In the genomic region with DNA sequence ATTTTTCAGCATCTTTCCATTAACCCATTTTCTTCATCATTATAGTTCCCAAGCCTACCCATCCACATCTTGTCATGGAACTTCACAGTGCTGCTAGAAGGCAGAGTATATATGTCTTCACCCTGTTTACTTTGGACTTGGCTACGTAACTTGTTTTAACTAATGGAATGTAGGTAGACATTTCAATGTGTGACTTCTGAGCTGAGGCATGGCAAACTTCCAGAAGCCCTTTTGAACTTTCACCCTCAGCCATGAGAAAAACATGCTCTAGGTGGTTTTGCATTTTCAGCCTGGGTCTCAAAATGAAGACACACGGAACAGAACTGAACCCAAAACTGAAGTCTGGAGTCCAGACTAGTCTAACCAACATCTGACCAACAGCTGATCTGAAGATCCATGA, we compare ENCODE assay signal across 1 cellular context.
TF ChIP-seq lines count a peak whose summit lies in the region.

No MANE protein-coding gene starts in this region.

TF ChIP-seq in HepG2, 621 proteins besides CTCF, POLR2A, EP300 and RAD21 (continues in another document):
- no peak for TF ChIP-seq ZNF891 (CRISPR knock-in tag; IDR thresholded peaks at IDR 0.05)
- TF ChIP-seq MIER3 (CRISPR knock-in tag; IDR thresholded peaks at IDR 0.05; ENCODE audit: borderline replicate concordance), result no peak
- TF ChIP-seq, protein P1, sequence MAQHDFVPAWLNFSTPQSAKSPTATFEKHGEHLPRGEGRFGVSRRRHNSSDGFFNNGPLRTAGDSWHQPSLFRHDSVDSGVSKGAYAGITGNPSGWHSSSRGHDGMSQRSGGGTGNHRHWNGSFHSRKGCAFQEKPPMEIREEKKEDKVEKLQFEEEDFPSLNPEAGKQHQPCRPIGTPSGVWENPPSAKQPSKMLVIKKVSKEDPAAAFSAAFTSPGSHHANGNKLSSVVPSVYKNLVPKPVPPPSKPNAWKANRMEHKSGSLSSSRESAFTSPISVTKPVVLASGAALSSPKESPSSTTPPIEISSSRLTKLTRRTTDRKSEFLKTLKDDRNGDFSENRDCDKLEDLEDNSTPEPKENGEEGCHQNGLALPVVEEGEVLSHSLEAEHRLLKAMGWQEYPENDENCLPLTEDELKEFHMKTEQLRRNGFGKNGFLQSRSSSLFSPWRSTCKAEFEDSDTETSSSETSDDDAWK (CRISPR knock-in tag; IDR thresholded peaks at IDR 0.05), result no peak
- no peak for TF ChIP-seq NFRKB (IDR thresholded peaks at IDR 0.05)
- TF ChIP-seq ZNF772 (CRISPR knock-in tag; IDR thresholded peaks at IDR 0.05), result peak; percentile 44; the same call in 1 of the 2 replicates
- TF ChIP-seq PLRG1 (conservative IDR thresholded peaks at IDR 0.05), result no peak
- TF ChIP-seq FOXK1 (CRISPR knock-in tag; IDR thresholded peaks at IDR 0.05; ENCODE audit: borderline replicate concordance, low read depth), result peak; percentile 63; the same call in 1 of the 2 replicates
- TF ChIP-seq ZFP36L2 (CRISPR knock-in tag; IDR thresholded peaks at IDR 0.05), result no peak
- TF ChIP-seq, protein P2, sequence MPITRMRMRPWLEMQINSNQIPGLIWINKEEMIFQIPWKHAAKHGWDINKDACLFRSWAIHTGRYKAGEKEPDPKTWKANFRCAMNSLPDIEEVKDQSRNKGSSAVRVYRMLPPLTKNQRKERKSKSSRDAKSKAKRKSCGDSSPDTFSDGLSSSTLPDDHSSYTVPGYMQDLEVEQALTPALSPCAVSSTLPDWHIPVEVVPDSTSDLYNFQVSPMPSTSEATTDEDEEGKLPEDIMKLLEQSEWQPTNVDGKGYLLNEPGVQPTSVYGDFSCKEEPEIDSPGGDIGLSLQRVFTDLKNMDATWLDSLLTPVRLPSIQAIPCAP (CRISPR knock-in tag; IDR thresholded peaks at IDR 0.05; ENCODE audit: low read depth), result no peak
- TF ChIP-seq ZNF557 (CRISPR knock-in tag; IDR thresholded peaks at IDR 0.05), result no peak
- TF ChIP-seq JARID2 (CRISPR knock-in tag; IDR thresholded peaks at IDR 0.05; ENCODE audit: insufficient replicate concordance), result no peak
- TF ChIP-seq, protein P3, sequence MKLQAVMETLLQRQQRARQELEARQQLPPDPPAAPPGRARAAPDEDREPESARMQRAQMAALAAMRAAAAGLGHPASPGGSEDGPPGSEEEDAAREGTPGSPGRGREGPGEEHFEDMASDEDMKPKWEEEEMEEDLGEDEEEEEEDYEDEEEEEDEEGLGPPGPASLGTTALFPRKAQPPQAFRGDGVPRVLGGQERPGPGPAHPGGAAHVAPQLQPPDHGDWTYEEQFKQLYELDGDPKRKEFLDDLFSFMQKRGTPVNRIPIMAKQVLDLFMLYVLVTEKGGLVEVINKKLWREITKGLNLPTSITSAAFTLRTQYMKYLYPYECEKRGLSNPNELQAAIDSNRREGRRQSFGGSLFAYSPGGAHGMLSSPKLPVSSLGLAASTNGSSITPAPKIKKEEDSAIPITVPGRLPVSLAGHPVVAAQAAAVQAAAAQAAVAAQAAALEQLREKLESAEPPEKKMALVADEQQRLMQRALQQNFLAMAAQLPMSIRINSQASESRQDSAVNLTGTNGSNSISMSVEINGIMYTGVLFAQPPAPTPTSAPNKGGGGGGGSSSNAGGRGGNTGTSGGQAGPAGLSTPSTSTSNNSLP (IDR thresholded peaks at IDR 0.05; ENCODE audit: low read depth, low read length), result no peak
- no peak for TF ChIP-seq ZNF550 (CRISPR knock-in tag; IDR thresholded peaks at IDR 0.05; ENCODE audit: borderline replicate concordance)
- TF ChIP-seq ZBTB8A (CRISPR knock-in tag; IDR thresholded peaks at IDR 0.05; ENCODE audit: borderline replicate concordance, low read depth), result no peak
- TF ChIP-seq PHF5A (CRISPR knock-in tag; IDR thresholded peaks at IDR 0.05; ENCODE audit: low read depth, unreplicated experiment), result peak; percentile 33
- peak; percentile 58 for TF ChIP-seq RXRB (CRISPR knock-in tag; IDR thresholded peaks at IDR 0.05; ENCODE audit: borderline replicate concordance)
- TF ChIP-seq HHEX (CRISPR knock-in tag; IDR thresholded peaks at IDR 0.05), result no peak
- no peak for TF ChIP-seq EED (CRISPR knock-in tag; IDR thresholded peaks at IDR 0.05)
- TF ChIP-seq ZBTB38 (CRISPR knock-in tag; IDR thresholded peaks at IDR 0.05), result no peak
- TF ChIP-seq ZNF788 (CRISPR knock-in tag; IDR thresholded peaks at IDR 0.05; ENCODE audit: borderline replicate concordance), result no peak
- no peak for TF ChIP-seq ZNF530 (CRISPR knock-in tag; IDR thresholded peaks at IDR 0.05; ENCODE audit: low read depth)
- TF ChIP-seq DNMT3B (CRISPR knock-in tag; conservative IDR thresholded peaks at IDR 0.05), result peak; percentile 79; the same call in 1 of the 2 replicates
- TF ChIP-seq HNRNPL (IDR thresholded peaks at IDR 0.05; ENCODE audit: low read depth, low read length), result no peak
- TF ChIP-seq, protein P4, sequence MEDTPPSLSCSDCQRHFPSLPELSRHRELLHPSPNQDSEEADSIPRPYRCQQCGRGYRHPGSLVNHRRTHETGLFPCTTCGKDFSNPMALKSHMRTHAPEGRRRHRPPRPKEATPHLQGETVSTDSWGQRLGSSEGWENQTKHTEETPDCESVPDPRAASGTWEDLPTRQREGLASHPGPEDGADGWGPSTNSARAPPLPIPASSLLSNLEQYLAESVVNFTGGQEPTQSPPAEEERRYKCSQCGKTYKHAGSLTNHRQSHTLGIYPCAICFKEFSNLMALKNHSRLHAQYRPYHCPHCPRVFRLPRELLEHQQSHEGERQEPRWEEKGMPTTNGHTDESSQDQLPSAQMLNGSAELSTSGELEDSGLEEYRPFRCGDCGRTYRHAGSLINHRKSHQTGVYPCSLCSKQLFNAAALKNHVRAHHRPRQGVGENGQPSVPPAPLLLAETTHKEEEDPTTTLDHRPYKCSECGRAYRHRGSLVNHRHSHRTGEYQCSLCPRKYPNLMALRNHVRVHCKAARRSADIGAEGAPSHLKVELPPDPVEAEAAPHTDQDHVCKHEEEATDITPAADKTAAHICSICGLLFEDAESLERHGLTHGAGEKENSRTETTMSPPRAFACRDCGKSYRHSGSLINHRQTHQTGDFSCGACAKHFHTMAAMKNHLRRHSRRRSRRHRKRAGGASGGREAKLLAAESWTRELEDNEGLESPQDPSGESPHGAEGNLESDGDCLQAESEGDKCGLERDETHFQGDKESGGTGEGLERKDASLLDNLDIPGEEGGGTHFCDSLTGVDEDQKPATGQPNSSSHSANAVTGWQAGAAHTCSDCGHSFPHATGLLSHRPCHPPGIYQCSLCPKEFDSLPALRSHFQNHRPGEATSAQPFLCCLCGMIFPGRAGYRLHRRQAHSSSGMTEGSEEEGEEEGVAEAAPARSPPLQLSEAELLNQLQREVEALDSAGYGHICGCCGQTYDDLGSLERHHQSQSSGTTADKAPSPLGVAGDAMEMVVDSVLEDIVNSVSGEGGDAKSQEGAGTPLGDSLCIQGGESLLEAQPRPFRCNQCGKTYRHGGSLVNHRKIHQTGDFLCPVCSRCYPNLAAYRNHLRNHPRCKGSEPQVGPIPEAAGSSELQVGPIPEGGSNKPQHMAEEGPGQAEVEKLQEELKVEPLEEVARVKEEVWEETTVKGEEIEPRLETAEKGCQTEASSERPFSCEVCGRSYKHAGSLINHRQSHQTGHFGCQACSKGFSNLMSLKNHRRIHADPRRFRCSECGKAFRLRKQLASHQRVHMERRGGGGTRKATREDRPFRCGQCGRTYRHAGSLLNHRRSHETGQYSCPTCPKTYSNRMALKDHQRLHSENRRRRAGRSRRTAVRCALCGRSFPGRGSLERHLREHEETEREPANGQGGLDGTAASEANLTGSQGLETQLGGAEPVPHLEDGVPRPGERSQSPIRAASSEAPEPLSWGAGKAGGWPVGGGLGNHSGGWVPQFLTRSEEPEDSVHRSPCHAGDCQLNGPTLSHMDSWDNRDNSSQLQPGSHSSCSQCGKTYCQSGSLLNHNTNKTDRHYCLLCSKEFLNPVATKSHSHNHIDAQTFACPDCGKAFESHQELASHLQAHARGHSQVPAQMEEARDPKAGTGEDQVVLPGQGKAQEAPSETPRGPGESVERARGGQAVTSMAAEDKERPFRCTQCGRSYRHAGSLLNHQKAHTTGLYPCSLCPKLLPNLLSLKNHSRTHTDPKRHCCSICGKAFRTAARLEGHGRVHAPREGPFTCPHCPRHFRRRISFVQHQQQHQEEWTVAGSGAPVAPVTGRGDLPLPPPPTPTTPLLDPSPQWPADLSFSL (CRISPR knock-in tag; IDR thresholded peaks at IDR 0.05), result no peak
- no peak for TF ChIP-seq ESRRA (CRISPR knock-in tag; IDR thresholded peaks at IDR 0.05; ENCODE audit: low read depth)
- TF ChIP-seq NFE2L2 (IDR thresholded peaks at IDR 0.05; ENCODE audit: low read length), result no peak
- no peak for TF ChIP-seq FOSL1 (CRISPR knock-in tag; IDR thresholded peaks at IDR 0.05; ENCODE audit: borderline replicate concordance)
- TF ChIP-seq KDM4B (CRISPR knock-in tag; IDR thresholded peaks at IDR 0.05), result no peak
- TF ChIP-seq ZNF44 (CRISPR knock-in tag; IDR thresholded peaks at IDR 0.05), result no peak
- TF ChIP-seq, protein P5, sequence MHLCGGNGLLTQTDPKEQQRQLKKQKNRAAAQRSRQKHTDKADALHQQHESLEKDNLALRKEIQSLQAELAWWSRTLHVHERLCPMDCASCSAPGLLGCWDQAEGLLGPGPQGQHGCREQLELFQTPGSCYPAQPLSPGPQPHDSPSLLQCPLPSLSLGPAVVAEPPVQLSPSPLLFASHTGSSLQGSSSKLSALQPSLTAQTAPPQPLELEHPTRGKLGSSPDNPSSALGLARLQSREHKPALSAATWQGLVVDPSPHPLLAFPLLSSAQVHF (CRISPR knock-in tag; IDR thresholded peaks at IDR 0.05), result no peak
- TF ChIP-seq FOXC1 (CRISPR knock-in tag; IDR thresholded peaks at IDR 0.05; ENCODE audit: borderline replicate concordance), result no peak
- no peak for TF ChIP-seq ZNF674 (CRISPR knock-in tag; IDR thresholded peaks at IDR 0.05; ENCODE audit: low read depth)
- TF ChIP-seq, protein P6, sequence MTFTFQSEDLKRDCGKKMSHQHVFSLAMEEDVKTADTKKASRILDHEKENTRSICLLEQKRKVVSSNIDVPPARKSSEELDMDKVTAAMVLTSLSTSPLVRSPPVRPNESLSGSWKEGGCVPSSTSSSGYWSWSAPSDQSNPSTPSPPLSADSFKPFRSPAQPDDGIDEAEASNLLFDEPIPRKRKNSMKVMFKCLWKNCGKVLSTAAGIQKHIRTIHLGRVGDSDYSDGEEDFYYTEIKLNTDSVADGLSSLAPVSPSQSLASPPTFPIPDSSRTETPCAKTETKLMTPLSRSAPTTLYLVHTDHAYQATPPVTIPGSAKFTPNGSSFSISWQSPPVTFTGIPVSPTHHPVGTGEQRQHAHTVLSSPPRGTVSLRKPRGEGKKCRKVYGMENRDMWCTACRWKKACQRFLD (CRISPR knock-in tag; IDR thresholded peaks at IDR 0.05; ENCODE audit: borderline replicate concordance), result no peak
- TF ChIP-seq KAT8 (CRISPR knock-in tag; IDR thresholded peaks at IDR 0.05), result peak; percentile 28; the same call in 1 of the 2 replicates
- TF ChIP-seq, protein P7, sequence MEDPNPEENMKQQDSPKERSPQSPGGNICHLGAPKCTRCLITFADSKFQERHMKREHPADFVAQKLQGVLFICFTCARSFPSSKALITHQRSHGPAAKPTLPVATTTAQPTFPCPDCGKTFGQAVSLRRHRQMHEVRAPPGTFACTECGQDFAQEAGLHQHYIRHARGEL (CRISPR knock-in tag; IDR thresholded peaks at IDR 0.05), result no peak
- no peak for TF ChIP-seq PAF1 (CRISPR knock-in tag; IDR thresholded peaks at IDR 0.05)
- TF ChIP-seq, protein P8, sequence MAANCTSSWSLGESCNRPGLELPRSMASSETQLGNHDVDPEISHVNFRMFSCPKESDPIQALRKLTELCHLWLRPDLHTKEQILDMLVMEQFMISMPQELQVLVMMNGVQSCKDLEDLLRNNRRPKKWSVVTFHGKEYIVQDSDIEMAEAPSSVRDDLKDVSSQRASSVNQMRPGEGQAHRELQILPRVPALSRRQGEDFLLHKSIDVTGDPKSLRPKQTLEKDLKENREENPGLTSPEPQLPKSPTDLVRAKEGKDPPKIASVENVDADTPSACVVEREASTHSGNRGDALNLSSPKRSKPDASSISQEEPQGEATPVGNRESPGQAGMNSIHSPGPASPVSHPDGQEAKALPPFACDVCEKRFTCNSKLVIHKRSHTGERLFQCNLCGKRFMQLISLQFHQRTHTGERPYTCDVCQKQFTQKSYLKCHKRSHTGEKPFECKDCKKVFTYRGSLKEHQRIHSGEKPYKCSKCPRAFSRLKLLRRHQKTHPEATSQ (CRISPR knock-in tag; IDR thresholded peaks at IDR 0.05; ENCODE audit: borderline replicate concordance), result no peak
- TF ChIP-seq ZNF3 (CRISPR knock-in tag; IDR thresholded peaks at IDR 0.05), result no peak
- no peak for TF ChIP-seq HDAC1 (CRISPR knock-in tag; IDR thresholded peaks at IDR 0.05)
- no peak for TF ChIP-seq KDM5B (CRISPR knock-in tag; IDR thresholded peaks at IDR 0.05; ENCODE audit: borderline replicate concordance)
- TF ChIP-seq, protein P9, sequence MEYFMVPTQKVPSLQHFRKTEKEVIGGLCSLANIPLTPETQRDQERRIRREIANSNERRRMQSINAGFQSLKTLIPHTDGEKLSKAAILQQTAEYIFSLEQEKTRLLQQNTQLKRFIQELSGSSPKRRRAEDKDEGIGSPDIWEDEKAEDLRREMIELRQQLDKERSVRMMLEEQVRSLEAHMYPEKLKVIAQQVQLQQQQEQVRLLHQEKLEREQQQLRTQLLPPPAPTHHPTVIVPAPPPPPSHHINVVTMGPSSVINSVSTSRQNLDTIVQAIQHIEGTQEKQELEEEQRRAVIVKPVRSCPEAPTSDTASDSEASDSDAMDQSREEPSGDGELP (IDR thresholded peaks at IDR 0.05; ENCODE audit: borderline replicate concordance, low read depth), result peak; percentile 43; the same call in 1 of the 2 replicates
- TF ChIP-seq, protein P10, sequence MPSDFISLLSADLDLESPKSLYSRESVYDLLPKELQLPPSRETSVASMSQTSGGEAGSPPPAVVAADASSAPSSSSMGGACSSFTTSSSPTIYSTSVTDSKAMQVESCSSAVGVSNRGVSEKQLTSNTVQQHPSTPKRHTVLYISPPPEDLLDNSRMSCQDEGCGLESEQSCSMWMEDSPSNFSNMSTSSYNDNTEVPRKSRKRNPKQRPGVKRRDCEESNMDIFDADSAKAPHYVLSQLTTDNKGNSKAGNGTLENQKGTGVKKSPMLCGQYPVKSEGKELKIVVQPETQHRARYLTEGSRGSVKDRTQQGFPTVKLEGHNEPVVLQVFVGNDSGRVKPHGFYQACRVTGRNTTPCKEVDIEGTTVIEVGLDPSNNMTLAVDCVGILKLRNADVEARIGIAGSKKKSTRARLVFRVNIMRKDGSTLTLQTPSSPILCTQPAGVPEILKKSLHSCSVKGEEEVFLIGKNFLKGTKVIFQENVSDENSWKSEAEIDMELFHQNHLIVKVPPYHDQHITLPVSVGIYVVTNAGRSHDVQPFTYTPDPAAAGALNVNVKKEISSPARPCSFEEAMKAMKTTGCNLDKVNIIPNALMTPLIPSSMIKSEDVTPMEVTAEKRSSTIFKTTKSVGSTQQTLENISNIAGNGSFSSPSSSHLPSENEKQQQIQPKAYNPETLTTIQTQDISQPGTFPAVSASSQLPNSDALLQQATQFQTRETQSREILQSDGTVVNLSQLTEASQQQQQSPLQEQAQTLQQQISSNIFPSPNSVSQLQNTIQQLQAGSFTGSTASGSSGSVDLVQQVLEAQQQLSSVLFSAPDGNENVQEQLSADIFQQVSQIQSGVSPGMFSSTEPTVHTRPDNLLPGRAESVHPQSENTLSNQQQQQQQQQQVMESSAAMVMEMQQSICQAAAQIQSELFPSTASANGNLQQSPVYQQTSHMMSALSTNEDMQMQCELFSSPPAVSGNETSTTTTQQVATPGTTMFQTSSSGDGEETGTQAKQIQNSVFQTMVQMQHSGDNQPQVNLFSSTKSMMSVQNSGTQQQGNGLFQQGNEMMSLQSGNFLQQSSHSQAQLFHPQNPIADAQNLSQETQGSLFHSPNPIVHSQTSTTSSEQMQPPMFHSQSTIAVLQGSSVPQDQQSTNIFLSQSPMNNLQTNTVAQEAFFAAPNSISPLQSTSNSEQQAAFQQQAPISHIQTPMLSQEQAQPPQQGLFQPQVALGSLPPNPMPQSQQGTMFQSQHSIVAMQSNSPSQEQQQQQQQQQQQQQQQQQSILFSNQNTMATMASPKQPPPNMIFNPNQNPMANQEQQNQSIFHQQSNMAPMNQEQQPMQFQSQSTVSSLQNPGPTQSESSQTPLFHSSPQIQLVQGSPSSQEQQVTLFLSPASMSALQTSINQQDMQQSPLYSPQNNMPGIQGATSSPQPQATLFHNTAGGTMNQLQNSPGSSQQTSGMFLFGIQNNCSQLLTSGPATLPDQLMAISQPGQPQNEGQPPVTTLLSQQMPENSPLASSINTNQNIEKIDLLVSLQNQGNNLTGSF (CRISPR knock-in tag; IDR thresholded peaks at IDR 0.05), result no peak
